In the genomic region with DNA sequence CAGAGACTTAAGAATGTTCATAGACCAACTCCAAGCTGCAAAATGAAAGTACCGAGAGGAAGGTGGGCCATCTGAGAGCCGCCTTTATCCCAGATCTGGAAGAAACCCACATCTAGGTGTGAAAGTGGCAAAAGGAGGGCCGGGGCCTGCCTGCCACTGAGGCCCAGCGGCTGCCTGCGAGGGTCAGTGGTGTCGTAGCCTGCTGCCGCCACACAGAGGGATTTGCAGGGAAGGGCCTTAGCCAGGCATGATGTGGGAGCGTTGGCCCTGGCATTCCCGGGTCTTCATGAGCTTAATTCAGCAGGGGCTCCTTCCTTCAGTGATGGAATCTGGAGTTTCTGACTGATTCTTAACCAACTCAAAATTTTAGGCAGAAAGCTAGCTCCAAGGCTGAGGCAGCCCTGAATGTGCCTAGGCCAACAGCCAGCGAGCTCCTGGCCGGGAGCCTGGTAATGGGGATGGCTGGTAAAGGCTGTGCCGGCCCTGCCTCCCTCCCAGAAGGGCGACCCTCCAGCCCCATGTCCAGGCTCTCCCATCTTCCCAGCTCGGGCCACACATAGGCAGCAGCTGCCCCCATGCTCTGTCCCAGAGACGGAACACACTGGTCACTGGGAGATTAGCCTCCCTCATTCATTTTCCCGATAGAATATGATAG, we compare ENCODE assay signal across 20 cellular contexts.
DNase-seq lines count a peak whose midpoint lies in the region; ATAC-seq and TF ChIP-seq lines count a peak whose summit lies in the region.
"Had no signal": no experiment of that assay in that cellular context is flagged by ENCODE, and none has a peak within 500 bp of the region (broad histone marks: within the 10 kb centered on the region; RNA-seq: fewer than 3 reads in every experiment).

No MANE protein-coding gene starts in this region.

- 87 to 90% methylated on average over 16 of the region's 16 CpGs for WGBS in heart right ventricle, 2 donors
- whole genome bisulfite sequencing in prostate gland = 86% methylated on average over 16 of the region's 16 CpGs

- TF ChIP-seq CTCF in ascending aorta (IDR thresholded peaks at IDR 0.05) (no peak), heart right ventricle (IDR thresholded peaks at IDR 0.05) (no peak), prostate gland (IDR thresholded peaks at IDR 0.05) (no peak), thoracic aorta (IDR thresholded peaks at IDR 0.05) (no peak)

- no peaks in the 10 kb centered on the region for H3K27me3 ChIP-seq in ascending aorta
- H3K27me3 ChIP-seq in heart right ventricle = no peaks in the 10 kb centered on the region
- no peaks in the 10 kb centered on the region for H3K27me3 ChIP-seq in prostate gland (replicated peaks; ENCODE audit: insufficient read depth)
- H3K27me3 ChIP-seq in thoracic aorta (replicated peaks; ENCODE audit: insufficient read depth) = no peaks in the 10 kb centered on the region
- H3K27me3 ChIP-seq: SJCRH30, upper lobe of left lung had no signal

- H3K27ac ChIP-seq in ascending aorta = peak overlapping the region; percentile 42 to 54
- H3K27ac ChIP-seq in heart right ventricle = peak overlapping the region; percentile 1 to 80 (median 68)
- H3K27ac ChIP-seq in prostate gland = peak overlapping the region; percentile 1 to 2
- H3K27ac ChIP-seq in thoracic aorta = peak overlapping the region; percentile 13 to 75
- H3K27ac ChIP-seq: SJCRH30, upper lobe of left lung had no signal

- H3K9me3 ChIP-seq in ascending aorta (no peaks in the 10 kb centered on the region), heart right ventricle (no peaks in the 10 kb centered on the region), prostate gland (no peaks in the 10 kb centered on the region), thoracic aorta (no peaks in the 10 kb centered on the region)
- H3K9me3 ChIP-seq: SJCRH30, upper lobe of left lung had no signal

- no peak for TF ChIP-seq POLR2A in prostate gland (IDR thresholded peaks at IDR 0.05)

- peaks cover 0 to 8% of the 10 kb centered on the region in 2 donors for H3K4me1 ChIP-seq in ascending aorta
- H3K4me1 ChIP-seq in heart right ventricle = peaks cover 0 to 36% (median 23%) of the 10 kb centered on the region in 9 donors
- H3K4me1 ChIP-seq in prostate gland (replicated peaks) = no peaks in the 10 kb centered on the region
- peaks cover 0 to 25% of the 10 kb centered on the region in 2 donors for H3K4me1 ChIP-seq in thoracic aorta (ENCODE audit: control insufficient read depth in 1 of 2, low read depth in 2 of 2)
- H3K4me1 ChIP-seq: SJCRH30 had no signal

- H3K36me3 ChIP-seq in ascending aorta = no peaks in the 10 kb centered on the region
- peaks cover 0 to 10% (median 0%) of the 10 kb centered on the region in 9 donors for H3K36me3 ChIP-seq in heart right ventricle
- H3K36me3 ChIP-seq in prostate gland = no peaks in the 10 kb centered on the region
- no peaks in the 10 kb centered on the region for H3K36me3 ChIP-seq in thoracic aorta
- H3K36me3 ChIP-seq: SJCRH30, upper lobe of left lung had no signal

- H3K4me3 ChIP-seq in ascending aorta (no peak overlapping the region), heart right ventricle (no peak overlapping the region), prostate gland (no peak overlapping the region), thoracic aorta (no peak overlapping the region)
- H3K4me3 ChIP-seq: GM12878, SJCRH30, upper lobe of left lung had no signal

- no peak for DNase-seq in ascending aorta (ENCODE audit: low spot score in 2 of 2)
- peak in 1 of 2 donors; percentile 52 for DNase-seq in heart right ventricle
- DNase-seq in prostate gland (ENCODE audit: low spot score) = no peak
- no peak for DNase-seq in thoracic aorta (ENCODE audit: low spot score)
- no peak for DNase-seq in activated CD4-positive, CD25-positive, alpha-beta regulatory T cell (lab: John Stamatoyannopoulos, UW)
- no peak for DNase-seq in T-helper 1 cell
- DNase-seq in activated CD4-positive, alpha-beta T cell treated with anti-CD3 and anti-CD28 coated beads for 1 hour = no peak
- DNase-seq: activated CD4-positive, alpha-beta memory T cell treated with anti-CD3 and anti-CD28 coated beads for 36 hours; central memory CD4-positive, alpha-beta T cell; H7; KG1; left cardiac atrium; MV-4-11; NCI-H187; NCI-H226; PC-3; SJCRH30; upper lobe of left lung had no signal

- ATAC-seq in heart right ventricle (peak in 4 of 8 donors; percentile 6 to 28 (median 16)), thoracic aorta (ENCODE audit: insufficient number of reproducible peaks, low FRiP score, low read depth) (no peak), HG02884 (IDR thresholded peaks at IDR 0.05; ENCODE audit: unreplicated experiment) (no peak)
- ATAC-seq: GM12878, PC-3 had no signal

- intact Hi-C loops in ascending aorta (cut with DNase I) (no loop called here), heart right ventricle (cut with DNase I) (no loop called here), prostate gland (cut with DNase I) (no loop called here)

Comparison
In these comparisons a context has a peak if more than half of its experiments do, and no peak if none do; other contexts are left out.
1. H3K27ac ChIP-seq: peak in every context shown above with its lines; median percentile 68 in heart right ventricle; 48 in ascending aorta; 44 in thoracic aorta; 2 in prostate gland.